ENCODE assay signal across 10 cellular contexts in the genomic region with DNA sequence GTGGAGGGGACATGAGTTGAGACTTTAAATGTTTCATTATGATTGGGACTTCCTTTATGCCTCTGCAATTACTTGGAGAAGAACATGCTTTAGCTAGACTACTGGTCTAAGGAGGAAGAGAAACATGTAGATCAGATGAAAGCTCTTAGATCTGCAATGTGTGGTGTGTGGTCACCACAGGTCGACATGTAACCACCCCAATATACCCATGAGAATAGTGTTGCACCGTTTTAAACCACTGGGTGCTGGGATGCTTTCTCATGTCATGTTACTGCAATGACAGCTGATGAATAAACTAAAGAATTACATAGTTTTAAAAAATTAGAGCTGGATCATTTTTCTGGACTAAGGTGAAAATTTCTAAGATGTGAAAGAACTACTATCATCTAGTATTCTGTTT.
DNase-seq lines count a peak whose midpoint lies in the region; ATAC-seq and TF ChIP-seq lines count a peak whose summit lies in the region.
"Had no signal": no experiment of that assay in that cellular context is flagged by ENCODE, and none has a peak within 500 bp of the region (broad histone marks: within the 10 kb centered on the region; RNA-seq: fewer than 3 reads in every experiment).

No MANE protein-coding gene starts in this region.

- ATAC-seq in GM19324 (IDR thresholded peaks at IDR 0.05; ENCODE audit: low FRiP score, unreplicated experiment) (peak; percentile 99), HG02610 (IDR thresholded peaks at IDR 0.05; ENCODE audit: unreplicated experiment) (peak; percentile 100), HG03354 (IDR thresholded peaks at IDR 0.05; ENCODE audit: poor library complexity, severe bottlenecking, unreplicated experiment) (peak; percentile 100), omental fat pad (ENCODE audit: low FRiP score) (no peak)
- ATAC-seq: sciatic nerve had no signal

- DNase-seq in GM06990 (ENCODE audit: extremely low read depth, insufficient read length), result peak; percentile 1
- no peak for DNase-seq in SHP77 treated with DMSO at 0.1 percent for 48 hours (lab: John Stamatoyannopoulos, UW)
- DNase-seq in stimulated activated CD4-positive, alpha-beta T cell treated with anti-CD3 and anti-CD28 coated beads, Interleukin-15, amount 100 ng/mL, for 24 hours, result no peak
- DNase-seq in omental fat pad (ENCODE audit: low spot score), result no peak
- DNase-seq in NCI-H2196 treated with DMSO at 0.1 percent for 48 hours (lab: John Stamatoyannopoulos, UW; ENCODE audit: unreplicated experiment), result no peak
- DNase-seq: NCI-H1105 had no signal

- TF ChIP-seq CTCF in GM06990 (IDR thresholded peaks at IDR 0.05; ENCODE audit: insufficient read depth, low read length, poor library complexity, severe bottlenecking), result no peak
- TF ChIP-seq CTCF in omental fat pad (IDR thresholded peaks at IDR 0.05), result no peak

- H3K27me3 ChIP-seq in GM06990 (replicated peaks; ENCODE audit: control insufficient read depth, insufficient read depth, low read length), result no peaks in the 10 kb centered on the region

- H3K36me3 ChIP-seq in GM06990 (ENCODE audit: control insufficient read depth, insufficient read depth, low read length), result no peaks in the 10 kb centered on the region

- H3K4me3 ChIP-seq in GM06990 (replicated peaks; ENCODE audit: low read depth, low read length), result no peak overlapping the region
